ENCODE assay signal across 9 cellular contexts in the genomic region with DNA sequence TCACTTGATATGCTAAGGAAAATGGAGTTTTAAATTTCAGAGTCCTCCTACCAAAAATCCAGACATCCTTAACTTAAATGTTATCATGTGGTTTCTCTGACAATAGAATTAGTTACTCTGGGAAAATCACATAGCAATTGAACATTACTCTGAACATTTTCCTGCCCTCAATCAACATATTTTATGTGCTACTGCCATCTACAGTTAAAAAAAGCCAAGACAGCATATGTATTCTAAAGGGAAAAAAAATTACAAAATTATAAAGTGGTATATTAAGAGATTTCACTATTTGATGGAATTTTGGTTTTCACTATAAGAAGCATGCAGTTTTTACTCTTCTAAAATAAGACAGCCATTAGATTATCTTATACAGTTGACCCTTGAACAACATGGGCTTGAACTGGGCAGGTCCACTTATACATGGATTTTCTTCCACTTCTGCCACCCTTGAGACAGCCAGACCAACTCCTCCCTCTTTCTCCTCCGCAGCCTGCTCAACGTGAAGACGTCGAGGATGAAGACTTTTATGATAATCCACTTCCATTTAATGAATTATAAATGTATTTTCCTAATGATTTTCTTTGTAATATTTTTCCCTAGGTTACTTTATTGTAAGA.
DNase-seq lines count a peak whose midpoint lies in the region; ATAC-seq, FAIRE-seq and TF ChIP-seq lines count a peak whose summit lies in the region.
"Had no signal": no experiment of that assay in that cellular context is flagged by ENCODE, and none has a peak within 500 bp of the region (broad histone marks: within the 10 kb centered on the region; RNA-seq: fewer than 3 reads in every experiment).

No MANE protein-coding gene starts in this region.

- H3K4me1 Mint-ChIP-seq in endothelial cell (ENCODE audit: unreplicated experiment), result no peaks in the 10 kb centered on the region

- H3K27ac Mint-ChIP-seq in endothelial cell (ENCODE audit: unreplicated experiment), result no peak overlapping the region

- H3K79me2 ChIP-seq in PC-9 (ENCODE audit: low read depth), result no peaks in the 10 kb centered on the region

- intact Hi-C loops in PC-9 (cut with micrococcal nuclease; ENCODE audit: unreplicated experiment) (no loop called here), posterior cingulate gyrus (cut with DNase I) (loop anchor here (5.0 to 10.0 kb wide), 2 partner anchors 264 to 421 kb away; partner anchors contain the start of gene RNF7)

- TF ChIP-seq RAD21 in A549 (conservative IDR thresholded peaks at IDR 0.05 in 1 of 2, IDR thresholded peaks at IDR 0.05 in 1 of 2), result peak; percentile 70 to 74

- ATAC-seq in A549 (peak; percentile 43 to 64; a peak in 4 of 6 replicates), HG02938 (IDR thresholded peaks at IDR 0.05; ENCODE audit: unreplicated experiment) (no peak)

- H4K20me1 ChIP-seq in PC-9 (ENCODE audit: insufficient read depth), result no peaks in the 10 kb centered on the region

- H3K4me2 ChIP-seq in A549, result no peak overlapping the region
- no peak overlapping the region for H3K4me2 ChIP-seq in PC-9

- WGBS in A549 (ENCODE audit: missing lambda C conversion rate), result 33% methylated on average over 4 of the region's 4 CpGs

- no peak overlapping the region for H3K4me3 Mint-ChIP-seq in endothelial cell (ENCODE audit: unreplicated experiment)

- H3K27me3 Mint-ChIP-seq in endothelial cell (ENCODE audit: unreplicated experiment), result peaks cover 2% of the 10 kb centered on the region

- H3K9me3 ChIP-seq in A549, result no peaks in the 10 kb centered on the region
- no peaks in the 10 kb centered on the region for H3K9me3 ChIP-seq in PC-9 (ENCODE audit: insufficient read depth, low read depth)

- BruUV-seq in PC-9 (replicated peaks; lab: Mats Ljungman, UMichigan), result no TSS peak

- H3K4me1 ChIP-seq in A549 (peaks cover 10% of the 10 kb centered on the region; the same call in 2 of the 3 replicates), PC-9 (replicated peaks; ENCODE audit: insufficient read depth) (no peaks in the 10 kb centered on the region)

- DNase-seq in A549 (ENCODE audit: low read depth in 1 of 2, low spot score in 1 of 2) (peak; percentile 7 to 14), GM13977 (ENCODE audit: low spot score) (no peak), PC-9 (no peak), fibroblast of the conjunctiva (ENCODE audit: low read depth) (peak; percentile 1), endothelial cell (ENCODE audit: low spot score) (no peak), COLO668 (lab: John Stamatoyannopoulos, UW; ENCODE audit: unreplicated experiment) (no peak), posterior cingulate gyrus (no peak)

- TF ChIP-seq POLR2A in A549 (IDR thresholded peaks at IDR 0.05; ENCODE audit: low read length), result no peak

- POLR2A ChIA-PET in A549 (lab: Yijun Ruan, JAX), result no interaction called here
- POLR2A ChIA-PET in PC-9 (lab: Charles Lee; ENCODE audit: unreplicated experiment), result no interaction called here

- CTCF ChIA-PET in A549 (lab: Yijun Ruan, JAX), result interaction anchor here (1.0 to 1.1 kb wide), 2 partner anchors 261 to 438 kb away, joined by 3 to 4 read pairs; partner anchors contain the start of gene RNF7
- CTCF ChIA-PET in PC-9 (lab: Charles Lee), result no interaction called here

- no peaks in the 10 kb centered on the region for H3K9me2 ChIP-seq in PC-9 (ENCODE audit: insufficient read depth)

- FAIRE-seq in A549 (lab: Jason Lieb, UNC), result no peak

- H3K27ac ChIP-seq in A549, result no peak overlapping the region
- H3K27ac ChIP-seq in PC-9, result no peak overlapping the region
- H3K27ac ChIP-seq: skin epidermis had no signal

- H3K9me3 Mint-ChIP-seq in endothelial cell (ENCODE audit: unreplicated experiment), result no peaks in the 10 kb centered on the region

- H3F3A ChIP-seq in PC-9 (ENCODE audit: insufficient read depth, low read depth), result peaks cover 12% of the 10 kb centered on the region; the same call in 1 of the 2 replicates

- no peaks in the 10 kb centered on the region for H3K36me3 Mint-ChIP-seq in endothelial cell (ENCODE audit: low read depth, unreplicated experiment)

- no peak overlapping the region for H3K4me3 ChIP-seq in A549
- H3K4me3 ChIP-seq in PC-9, result no peak overlapping the region
- H3K4me3 ChIP-seq: skin epidermis had no signal

- H3K27me3 ChIP-seq in PC-9 (ENCODE audit: insufficient read depth, low read depth), result no peaks in the 10 kb centered on the region

- H2AFZ ChIP-seq in PC-9, result no peak overlapping the region

- TF ChIP-seq CTCF in A549 (IDR thresholded peaks at IDR 0.05) (peak; percentile 58), GM13977 (IDR thresholded peaks at IDR 0.05; ENCODE audit: extremely low read depth, insufficient read depth, missing control alignments) (peak; percentile 34), PC-9 (conservative IDR thresholded peaks at IDR 0.05) (peak; percentile 62), endothelial cell (IDR thresholded peaks at IDR 0.05; ENCODE audit: unreplicated experiment) (no peak)

- no peaks in the 10 kb centered on the region for H3K36me3 ChIP-seq in PC-9 (ENCODE audit: low read depth)

- in situ Hi-C loops in GM13977 (cut with MboI; ENCODE audit: low pct_unique_long_range_greater_than_20kb, low sequenced_read_pairs, unreplicated experiment), result no loop called here

- TF ChIP-seq EP300 in A549 (IDR thresholded peaks at IDR 0.05), result no peak

TF ChIP-seq in A549, 52 proteins besides CTCF, POLR2A, EP300 and RAD21:
- TF ChIP-seq EHMT2 (IDR thresholded peaks at IDR 0.05; ENCODE audit: low read depth) (no peak), SMC3 (IDR thresholded peaks at IDR 0.05) (peak; percentile 49; the same call in 2 of the 3 replicates), CBX2 (IDR thresholded peaks at IDR 0.05; ENCODE audit: borderline replicate concordance, low read depth) (no peak), ESRRA (IDR thresholded peaks at IDR 0.05; ENCODE audit: borderline replicate concordance, low read length) (no peak)

Comparison
In these comparisons a context has a peak if more than half of its experiments do, and no peak if none do; other contexts are left out.
1. DNase-seq: peak in A549 (2 of 2) and fibroblast of the conjunctiva (single experiment); none in GM13977 (single experiment), PC-9 (0 of 2), endothelial cell (single experiment), COLO668 (single experiment) and posterior cingulate gyrus (0 of 10).